In the genomic region with DNA sequence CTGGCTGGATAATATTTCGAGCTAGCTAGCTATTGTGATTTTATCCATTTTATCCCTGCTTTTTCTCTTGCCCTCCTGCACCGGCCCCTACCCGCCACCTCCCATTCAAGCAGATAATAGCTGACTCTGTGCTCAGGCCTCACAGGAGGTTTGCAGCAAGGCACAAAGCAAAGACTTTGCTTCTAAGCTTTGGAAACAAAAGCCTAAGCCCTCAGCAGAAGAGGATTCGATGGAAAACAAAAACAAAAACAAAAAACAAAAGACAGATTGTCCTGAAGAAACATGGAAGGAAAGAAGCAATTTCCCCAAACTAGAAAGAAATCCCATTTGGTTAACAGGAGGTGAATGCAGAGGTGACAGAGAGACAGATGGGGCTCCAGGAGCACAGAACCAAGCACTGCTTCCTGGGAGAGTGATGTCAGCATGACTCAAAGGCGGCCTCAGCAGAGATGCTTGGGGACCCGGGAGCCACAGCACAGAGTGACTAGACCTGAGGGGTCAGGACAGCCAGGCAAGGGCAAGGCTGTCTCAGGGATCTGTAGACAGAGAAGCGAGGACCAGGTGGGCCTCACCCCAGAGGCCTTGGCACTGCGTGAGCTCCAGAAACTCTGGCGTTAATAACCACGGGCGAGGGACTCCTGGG, we compare ENCODE assay signal across 10 cellular contexts. TPM values are rescaled to one million over a fixed set of nuclear protein-coding genes. Genes with fewer than 3 reads are reported as not detected.
DNase-seq lines count a peak whose midpoint lies in the region; TF ChIP-seq lines count a peak whose summit lies in the region.
"Had no signal": no experiment of that assay in that cellular context is flagged by ENCODE, and none has a peak within 500 bp of the region (broad histone marks: within the 10 kb centered on the region; RNA-seq: fewer than 3 reads in every experiment).

No MANE protein-coding gene starts in this region.

- TF ChIP-seq CTCF in mammary epithelial cell (conservative IDR thresholded peaks at IDR 0.05 in 1 of 2, IDR thresholded peaks at IDR 0.05 in 1 of 2; ENCODE audit: extremely low read depth in 1 of 2, insufficient read depth in 1 of 2, low read depth in 1 of 2, low read length in 2 of 2), result no peak
- no peak for TF ChIP-seq CTCF in osteocyte (IDR thresholded peaks at IDR 0.05)

- H3K4me3 ChIP-seq in mammary epithelial cell (replicated peaks in 1 of 3; ENCODE audit: insufficient read depth in 1 of 3, low read depth in 2 of 3, low read length in 3 of 3), result no peak overlapping the region
- H3K4me3 ChIP-seq: A549, left ventricle myocardium inferior had no signal

- H3K4me3 Mint-ChIP-seq in osteocyte (ENCODE audit: unreplicated experiment), result no peak overlapping the region

- H4K20me1 ChIP-seq in mammary epithelial cell (ENCODE audit: insufficient read depth, low read length), result no peaks in the 10 kb centered on the region

- H3K9me3 Mint-ChIP-seq in osteocyte (ENCODE audit: unreplicated experiment), result no peaks in the 10 kb centered on the region

- BruUV-seq in mammary epithelial cell (replicated peaks; lab: Mats Ljungman, UMichigan), result no TSS peak

- peaks cover 37% of the 10 kb centered on the region for H3K27me3 Mint-ChIP-seq in osteocyte (ENCODE audit: unreplicated experiment)

- in situ Hi-C loops in mammary epithelial cell (cut with MboI; ENCODE audit: low sequenced_read_pairs in 2 of 2), result no loop called here

- peak overlapping the region; percentile 87 for H2AFZ ChIP-seq in mammary epithelial cell (ENCODE audit: low read depth, low read length)

- no peaks in the 10 kb centered on the region for H3K4me1 Mint-ChIP-seq in osteocyte (ENCODE audit: unreplicated experiment)

- DNase-seq in NCI-H82 (lab: John Stamatoyannopoulos, UW) (peak; percentile 48), NCI-H82 treated with DMSO at 0.1 percent for 48 hours (lab: John Stamatoyannopoulos, UW; ENCODE audit: unreplicated experiment) (no peak), NCI-H2227 treated with DMSO at 0.1 percent for 48 hours (lab: John Stamatoyannopoulos, UW) (peak; percentile 8), mammary epithelial cell (no peak), NCI-H2107 (lab: John Stamatoyannopoulos, UW) (no peak), NCI-H345 (lab: John Stamatoyannopoulos, UW) (no peak), osteocyte (ENCODE audit: extremely low spot score, unreplicated experiment) (no peak)
- peak; percentile 78 for DNase-seq in stimulated activated CD4-positive, alpha-beta T cell treated with anti-CD3 and anti-CD28 coated beads, Interleukin-1b, Interleukin-23, amount 100 ng/mL, for 48 hours
- DNase-seq: left ventricle myocardium inferior had no signal

- no peaks in the 10 kb centered on the region for H3K9me3 ChIP-seq in mammary epithelial cell (replicated peaks; ENCODE audit: insufficient read depth, low read length)
- H3K9me3 ChIP-seq: A549, left ventricle myocardium inferior had no signal

- 84% methylated on average over 11 of the region's 11 CpGs for WGBS in mammary epithelial cell (ENCODE audit: low coverage, missing lambda C conversion rate)

- H3K4me2 ChIP-seq in mammary epithelial cell (ENCODE audit: insufficient read depth, low read depth, low read length), result no peak overlapping the region
- H3K4me2 ChIP-seq: A549 had no signal

- H3K4me1 ChIP-seq in mammary epithelial cell (ENCODE audit: insufficient read depth, low read length), result peaks cover 12% of the 10 kb centered on the region
- H3K4me1 ChIP-seq: A549, left ventricle myocardium inferior had no signal

- CTCF ChIA-PET in mammary epithelial cell (lab: Charles Lee; ENCODE audit: low non-redundant PET), result no interaction called here

- no peaks in the 10 kb centered on the region for H3K79me2 ChIP-seq in mammary epithelial cell (ENCODE audit: insufficient read depth, low read length)

- H3K27ac Mint-ChIP-seq in osteocyte (ENCODE audit: unreplicated experiment), result no peak overlapping the region

- H3K27ac ChIP-seq in mammary epithelial cell (ENCODE audit: insufficient read depth, low read depth, low read length), result no peak overlapping the region
- H3K27ac ChIP-seq: A549, left ventricle myocardium inferior had no signal

- H3K36me3 Mint-ChIP-seq in osteocyte (ENCODE audit: unreplicated experiment), result no peaks in the 10 kb centered on the region

- intact Hi-C loops in mammary epithelial cell (cut with micrococcal nuclease), result no loop called here

- dilution Hi-C loops in mammary epithelial cell (cut with HindIII; ENCODE audit: low sequenced_read_pairs), result no loop called here

- no peaks in the 10 kb centered on the region for H3K27me3 ChIP-seq in mammary epithelial cell (ENCODE audit: insufficient read depth, low read length)

- H3K9ac ChIP-seq in mammary epithelial cell (ENCODE audit: insufficient read depth, low read length), result no peak overlapping the region

- H3K36me3 ChIP-seq in mammary epithelial cell (ENCODE audit: insufficient read depth, low read length), result no peaks in the 10 kb centered on the region
- H3K36me3 ChIP-seq: left ventricle myocardium inferior had no signal

RNA-seq across cellular contexts. Expression of a gene that starts 28.4 kb away (rescaled TPM):
- total RNA-seq in mammary epithelial cell (10 to 100 TPM; 21.7 to 23.0 TPM), osteocyte (12.7 and 14.2 TPM in 2 replicates)
- 6.5 TPM for polyA plus RNA-seq in mammary epithelial cell
- 7.7 TPM for polyA minus RNA-seq in mammary epithelial cell

Comparison
In these comparisons a context has a peak if more than half of its experiments do, and no peak if none do; other contexts are left out.
1. DNase-seq: peak in NCI-H82 (single experiment), NCI-H2227 treated with DMSO at 0.1 percent for 48 hours (single experiment) and stimulated activated CD4-positive, alpha-beta T cell treated with anti-CD3 and anti-CD28 coated beads, Interleukin-1b, Interleukin-23, amount 100 ng/mL, for 48 hours (single experiment); none in NCI-H82 treated with DMSO at 0.1 percent for 48 hours (single experiment), mammary epithelial cell (single experiment), NCI-H2107 (single experiment), NCI-H345 (single experiment) and osteocyte (single experiment).